Comparison of ENCODE assay signal across 1 cellular context in the genomic region with DNA sequence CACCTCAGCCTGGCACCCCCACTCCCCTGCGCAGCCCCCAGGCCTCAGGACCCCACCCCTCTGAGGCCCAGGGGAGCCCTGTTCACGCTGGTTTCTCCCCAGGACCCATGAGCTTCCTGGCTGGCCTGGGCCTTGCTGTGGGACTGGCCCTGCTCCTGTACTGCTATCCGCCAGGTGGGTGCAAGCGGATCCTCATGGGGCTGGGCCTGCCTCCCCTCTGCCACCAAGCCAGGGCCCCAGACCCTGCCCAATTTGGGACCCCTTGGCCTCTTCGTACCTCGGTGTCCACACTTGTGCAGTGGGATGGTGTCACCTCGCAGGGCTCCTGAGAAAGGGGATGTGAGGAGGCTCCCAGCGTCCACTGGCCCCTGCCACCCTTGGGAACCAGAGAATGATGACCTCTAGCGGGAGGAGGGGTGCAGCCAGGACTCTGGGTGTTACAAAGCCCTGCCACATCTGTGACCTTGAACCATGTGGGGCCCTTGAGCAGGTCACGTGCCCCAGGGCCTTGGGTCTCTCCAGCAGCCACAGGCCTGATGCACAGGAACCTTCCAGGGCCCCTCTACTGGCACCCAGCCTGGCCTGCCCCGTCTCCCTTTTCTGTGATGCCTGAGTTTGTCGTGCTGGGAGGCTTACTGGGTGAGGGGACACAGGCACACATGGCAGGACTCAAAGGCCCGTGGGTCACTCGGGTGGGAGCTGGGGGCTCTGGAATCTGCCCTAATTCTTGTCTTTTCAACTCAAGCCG.
TF ChIP-seq lines count a peak whose summit lies in the region.

No MANE protein-coding gene starts in this region.

TF ChIP-seq in HepG2, 621 proteins besides CTCF, POLR2A, EP300 and RAD21 (continued from another document and continues in another):
- TF ChIP-seq, protein P1, sequence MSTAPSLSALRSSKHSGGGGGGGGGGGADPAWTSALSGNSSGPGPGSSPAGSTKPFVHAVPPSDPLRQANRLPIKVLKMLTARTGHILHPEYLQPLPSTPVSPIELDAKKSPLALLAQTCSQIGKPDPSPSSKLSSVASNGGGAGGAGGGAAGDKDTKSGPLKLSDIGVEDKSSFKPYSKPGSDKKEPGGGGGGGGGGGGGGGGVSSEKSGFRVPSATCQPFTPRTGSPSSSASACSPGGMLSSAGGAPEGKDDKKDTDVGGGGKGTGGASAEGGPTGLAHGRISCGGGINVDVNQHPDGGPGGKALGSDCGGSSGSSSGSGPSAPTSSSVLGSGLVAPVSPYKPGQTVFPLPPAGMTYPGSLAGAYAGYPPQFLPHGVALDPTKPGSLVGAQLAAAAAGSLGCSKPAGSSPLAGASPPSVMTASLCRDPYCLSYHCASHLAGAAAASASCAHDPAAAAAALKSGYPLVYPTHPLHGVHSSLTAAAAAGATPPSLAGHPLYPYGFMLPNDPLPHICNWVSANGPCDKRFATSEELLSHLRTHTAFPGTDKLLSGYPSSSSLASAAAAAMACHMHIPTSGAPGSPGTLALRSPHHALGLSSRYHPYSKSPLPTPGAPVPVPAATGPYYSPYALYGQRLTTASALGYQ (CRISPR knock-in tag; IDR thresholded peaks at IDR 0.05) = peak; percentile 48; the same call in 1 of the 2 replicates
- TF ChIP-seq ZNF235 (CRISPR knock-in tag; IDR thresholded peaks at IDR 0.05; ENCODE audit: borderline replicate concordance) = no peak
- no peak for TF ChIP-seq CBX2 (IDR thresholded peaks at IDR 0.05; ENCODE audit: low read depth, low read length)
- TF ChIP-seq CBX2 (CRISPR knock-in tag; IDR thresholded peaks at IDR 0.05; ENCODE audit: low read depth) = no peak
- TF ChIP-seq SOX5 (CRISPR knock-in tag; IDR thresholded peaks at IDR 0.05; ENCODE audit: borderline replicate concordance) = peak; percentile 73; the same call in 1 of the 2 replicates
- TF ChIP-seq, protein P2, sequence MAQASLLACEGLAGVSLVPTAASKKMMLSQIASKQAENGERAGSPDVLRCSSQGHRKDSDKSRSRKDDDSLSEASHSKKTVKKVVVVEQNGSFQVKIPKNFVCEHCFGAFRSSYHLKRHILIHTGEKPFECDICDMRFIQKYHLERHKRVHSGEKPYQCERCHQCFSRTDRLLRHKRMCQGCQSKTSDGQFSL (CRISPR knock-in tag; IDR thresholded peaks at IDR 0.05) = no peak; the same call in 1 of the 2 replicates
- peak; percentile 72; the same call in 1 of the 2 replicates for TF ChIP-seq KDM1A (CRISPR knock-in tag; IDR thresholded peaks at IDR 0.05)
- TF ChIP-seq ZNF614 (CRISPR knock-in tag; IDR thresholded peaks at IDR 0.05; ENCODE audit: borderline replicate concordance) = peak; percentile 61; the same call in 1 of the 2 replicates
- TF ChIP-seq, protein P3, sequence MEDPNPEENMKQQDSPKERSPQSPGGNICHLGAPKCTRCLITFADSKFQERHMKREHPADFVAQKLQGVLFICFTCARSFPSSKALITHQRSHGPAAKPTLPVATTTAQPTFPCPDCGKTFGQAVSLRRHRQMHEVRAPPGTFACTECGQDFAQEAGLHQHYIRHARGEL (CRISPR knock-in tag; IDR thresholded peaks at IDR 0.05) = no peak
- TF ChIP-seq, protein P4, sequence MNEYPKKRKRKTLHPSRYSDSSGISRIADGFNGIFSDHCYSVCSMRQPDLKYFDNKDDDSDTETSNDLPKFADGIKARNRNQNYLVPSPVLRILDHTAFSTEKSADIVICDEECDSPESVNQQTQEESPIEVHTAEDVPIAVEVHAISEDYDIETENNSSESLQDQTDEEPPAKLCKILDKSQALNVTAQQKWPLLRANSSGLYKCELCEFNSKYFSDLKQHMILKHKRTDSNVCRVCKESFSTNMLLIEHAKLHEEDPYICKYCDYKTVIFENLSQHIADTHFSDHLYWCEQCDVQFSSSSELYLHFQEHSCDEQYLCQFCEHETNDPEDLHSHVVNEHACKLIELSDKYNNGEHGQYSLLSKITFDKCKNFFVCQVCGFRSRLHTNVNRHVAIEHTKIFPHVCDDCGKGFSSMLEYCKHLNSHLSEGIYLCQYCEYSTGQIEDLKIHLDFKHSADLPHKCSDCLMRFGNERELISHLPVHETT (CRISPR knock-in tag; conservative IDR thresholded peaks at IDR 0.05) = 0 out of 2 replicates have a peak, but pooled peaks have one; percentile 54
- TF ChIP-seq SMARCE1 (IDR thresholded peaks at IDR 0.05; ENCODE audit: borderline replicate concordance) = no peak
- TF ChIP-seq ZNF724P (CRISPR knock-in tag; IDR thresholded peaks at IDR 0.05; ENCODE audit: borderline replicate concordance) = 0 out of 2 replicates have a peak, but pooled peaks have one; percentile 63
- TF ChIP-seq, protein P5, sequence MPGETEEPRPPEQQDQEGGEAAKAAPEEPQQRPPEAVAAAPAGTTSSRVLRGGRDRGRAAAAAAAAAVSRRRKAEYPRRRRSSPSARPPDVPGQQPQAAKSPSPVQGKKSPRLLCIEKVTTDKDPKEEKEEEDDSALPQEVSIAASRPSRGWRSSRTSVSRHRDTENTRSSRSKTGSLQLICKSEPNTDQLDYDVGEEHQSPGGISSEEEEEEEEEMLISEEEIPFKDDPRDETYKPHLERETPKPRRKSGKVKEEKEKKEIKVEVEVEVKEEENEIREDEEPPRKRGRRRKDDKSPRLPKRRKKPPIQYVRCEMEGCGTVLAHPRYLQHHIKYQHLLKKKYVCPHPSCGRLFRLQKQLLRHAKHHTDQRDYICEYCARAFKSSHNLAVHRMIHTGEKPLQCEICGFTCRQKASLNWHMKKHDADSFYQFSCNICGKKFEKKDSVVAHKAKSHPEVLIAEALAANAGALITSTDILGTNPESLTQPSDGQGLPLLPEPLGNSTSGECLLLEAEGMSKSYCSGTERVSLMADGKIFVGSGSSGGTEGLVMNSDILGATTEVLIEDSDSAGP (CRISPR knock-in tag; IDR thresholded peaks at IDR 0.05; ENCODE audit: borderline replicate concordance) = peak; percentile 85
- TF ChIP-seq, protein P6, sequence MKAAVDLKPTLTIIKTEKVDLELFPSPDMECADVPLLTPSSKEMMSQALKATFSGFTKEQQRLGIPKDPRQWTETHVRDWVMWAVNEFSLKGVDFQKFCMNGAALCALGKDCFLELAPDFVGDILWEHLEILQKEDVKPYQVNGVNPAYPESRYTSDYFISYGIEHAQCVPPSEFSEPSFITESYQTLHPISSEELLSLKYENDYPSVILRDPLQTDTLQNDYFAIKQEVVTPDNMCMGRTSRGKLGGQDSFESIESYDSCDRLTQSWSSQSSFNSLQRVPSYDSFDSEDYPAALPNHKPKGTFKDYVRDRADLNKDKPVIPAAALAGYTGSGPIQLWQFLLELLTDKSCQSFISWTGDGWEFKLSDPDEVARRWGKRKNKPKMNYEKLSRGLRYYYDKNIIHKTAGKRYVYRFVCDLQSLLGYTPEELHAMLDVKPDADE (CRISPR knock-in tag; IDR thresholded peaks at IDR 0.05) = no peak
- TF ChIP-seq ATF7-NPFF (CRISPR knock-in tag; IDR thresholded peaks at IDR 0.05; ENCODE audit: low read depth) = peak; percentile 70; the same call in 1 of the 2 replicates
- peak; percentile 66; the same call in 1 of the 2 replicates for TF ChIP-seq NR2F2 (IDR thresholded peaks at IDR 0.05; ENCODE audit: borderline replicate concordance, low read depth)
- peak; percentile 71 for TF ChIP-seq GABPB1 (CRISPR knock-in tag; IDR thresholded peaks at IDR 0.05)
- TF ChIP-seq, protein P7, sequence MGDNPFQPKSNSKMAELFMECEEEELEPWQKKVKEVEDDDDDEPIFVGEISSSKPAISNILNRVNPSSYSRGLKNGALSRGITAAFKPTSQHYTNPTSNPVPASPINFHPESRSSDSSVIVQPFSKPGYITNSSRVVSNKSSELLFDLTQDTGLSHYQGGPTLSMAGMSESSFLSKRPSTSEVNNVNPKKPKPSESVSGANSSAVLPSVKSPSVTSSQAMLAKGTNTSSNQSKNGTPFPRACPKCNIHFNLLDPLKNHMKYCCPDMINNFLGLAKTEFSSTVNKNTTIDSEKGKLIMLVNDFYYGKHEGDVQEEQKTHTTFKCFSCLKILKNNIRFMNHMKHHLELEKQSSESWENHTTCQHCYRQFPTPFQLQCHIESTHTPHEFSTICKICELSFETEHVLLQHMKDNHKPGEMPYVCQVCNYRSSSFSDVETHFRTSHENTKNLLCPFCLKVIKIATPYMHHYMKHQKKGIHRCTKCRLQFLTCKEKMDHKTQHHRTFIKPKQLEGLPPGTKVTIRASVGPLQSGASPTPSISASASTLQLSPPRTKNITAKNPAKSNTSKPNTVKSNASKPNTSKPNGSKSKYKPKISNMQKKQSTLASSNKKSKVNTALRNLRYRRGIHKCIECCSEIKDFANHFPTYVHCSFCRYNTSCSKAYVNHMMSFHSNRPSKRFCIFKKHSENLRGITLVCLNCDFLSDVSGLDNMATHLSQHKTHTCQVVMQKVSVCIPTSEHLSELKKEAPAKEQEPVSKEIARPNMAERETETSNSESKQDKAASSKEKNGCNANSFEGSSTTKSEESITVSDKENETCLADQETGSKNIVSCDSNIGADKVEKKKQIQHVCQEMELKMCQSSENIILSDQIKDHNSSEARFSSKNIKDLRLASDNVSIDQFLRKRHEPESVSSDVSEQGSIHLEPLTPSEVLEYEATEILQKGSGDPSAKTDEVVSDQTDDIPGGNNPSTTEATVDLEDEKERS (CRISPR knock-in tag; IDR thresholded peaks at IDR 0.05) = peak; percentile 96
- TF ChIP-seq ISL2 (CRISPR knock-in tag; IDR thresholded peaks at IDR 0.05) = 0 out of 2 replicates have a peak, but pooled peaks have one; percentile 63
- TF ChIP-seq, protein P8, sequence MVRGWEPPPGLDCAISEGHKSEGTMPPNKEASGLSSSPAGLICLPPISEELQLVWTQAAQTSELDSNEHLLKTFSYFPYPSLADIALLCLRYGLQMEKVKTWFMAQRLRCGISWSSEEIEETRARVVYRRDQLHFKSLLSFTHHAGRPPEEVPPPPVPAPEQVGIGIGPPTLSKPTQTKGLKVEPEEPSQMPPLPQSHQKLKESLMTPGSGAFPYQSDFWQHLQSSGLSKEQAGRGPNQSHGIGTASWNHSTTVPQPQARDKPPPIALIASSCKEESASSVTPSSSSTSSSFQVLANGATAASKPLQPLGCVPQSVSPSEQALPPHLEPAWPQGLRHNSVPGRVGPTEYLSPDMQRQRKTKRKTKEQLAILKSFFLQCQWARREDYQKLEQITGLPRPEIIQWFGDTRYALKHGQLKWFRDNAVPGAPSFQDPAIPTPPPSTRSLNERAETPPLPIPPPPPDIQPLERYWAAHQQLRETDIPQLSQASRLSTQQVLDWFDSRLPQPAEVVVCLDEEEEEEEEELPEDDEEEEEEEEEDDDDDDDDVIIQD (CRISPR knock-in tag; IDR thresholded peaks at IDR 0.05; ENCODE audit: low read depth) = 0 out of 2 replicates have a peak, but pooled peaks have one; percentile 59
- peak; percentile 66 for TF ChIP-seq BCL6 (CRISPR knock-in tag; IDR thresholded peaks at IDR 0.05)
- peak; percentile 77 for TF ChIP-seq ZNF263 (CRISPR knock-in tag; IDR thresholded peaks at IDR 0.05)
- TF ChIP-seq ZNF282 (IDR thresholded peaks at IDR 0.05; ENCODE audit: partially characterized antibody) = no peak
- TF ChIP-seq ZNF292 (CRISPR knock-in tag; IDR thresholded peaks at IDR 0.05; ENCODE audit: borderline replicate concordance, low read depth) = peak; percentile 78; the same call in 1 of the 2 replicates
- peak; percentile 91 for TF ChIP-seq MED1 (CRISPR knock-in tag; IDR thresholded peaks at IDR 0.05)
- TF ChIP-seq ZNF773 (CRISPR knock-in tag; IDR thresholded peaks at IDR 0.05; ENCODE audit: borderline replicate concordance) = no peak
- no peak for TF ChIP-seq KLF12 (CRISPR knock-in tag; IDR thresholded peaks at IDR 0.05; ENCODE audit: borderline replicate concordance)
- TF ChIP-seq ATF7 (IDR thresholded peaks at IDR 0.05) = no peak
- TF ChIP-seq ATF7 (CRISPR knock-in tag; IDR thresholded peaks at IDR 0.05) = 0 out of 2 replicates have a peak, but pooled peaks have one; percentile 53
- TF ChIP-seq CBX5 (CRISPR knock-in tag; IDR thresholded peaks at IDR 0.05; ENCODE audit: borderline replicate concordance) = peak; percentile 73; the same call in 1 of the 2 replicates
- 0 out of 2 replicates have a peak, but pooled peaks have one; percentile 42 for TF ChIP-seq PAX8 (CRISPR knock-in tag; IDR thresholded peaks at IDR 0.05; ENCODE audit: borderline replicate concordance)
- TF ChIP-seq CBFB (CRISPR knock-in tag; IDR thresholded peaks at IDR 0.05) = peak; percentile 72; the same call in 1 of the 2 replicates
- 0 out of 2 replicates have a peak, but pooled peaks have one; percentile 62 for TF ChIP-seq BORCS8-MEF2B (CRISPR knock-in tag; IDR thresholded peaks at IDR 0.05)
- TF ChIP-seq, protein P9, sequence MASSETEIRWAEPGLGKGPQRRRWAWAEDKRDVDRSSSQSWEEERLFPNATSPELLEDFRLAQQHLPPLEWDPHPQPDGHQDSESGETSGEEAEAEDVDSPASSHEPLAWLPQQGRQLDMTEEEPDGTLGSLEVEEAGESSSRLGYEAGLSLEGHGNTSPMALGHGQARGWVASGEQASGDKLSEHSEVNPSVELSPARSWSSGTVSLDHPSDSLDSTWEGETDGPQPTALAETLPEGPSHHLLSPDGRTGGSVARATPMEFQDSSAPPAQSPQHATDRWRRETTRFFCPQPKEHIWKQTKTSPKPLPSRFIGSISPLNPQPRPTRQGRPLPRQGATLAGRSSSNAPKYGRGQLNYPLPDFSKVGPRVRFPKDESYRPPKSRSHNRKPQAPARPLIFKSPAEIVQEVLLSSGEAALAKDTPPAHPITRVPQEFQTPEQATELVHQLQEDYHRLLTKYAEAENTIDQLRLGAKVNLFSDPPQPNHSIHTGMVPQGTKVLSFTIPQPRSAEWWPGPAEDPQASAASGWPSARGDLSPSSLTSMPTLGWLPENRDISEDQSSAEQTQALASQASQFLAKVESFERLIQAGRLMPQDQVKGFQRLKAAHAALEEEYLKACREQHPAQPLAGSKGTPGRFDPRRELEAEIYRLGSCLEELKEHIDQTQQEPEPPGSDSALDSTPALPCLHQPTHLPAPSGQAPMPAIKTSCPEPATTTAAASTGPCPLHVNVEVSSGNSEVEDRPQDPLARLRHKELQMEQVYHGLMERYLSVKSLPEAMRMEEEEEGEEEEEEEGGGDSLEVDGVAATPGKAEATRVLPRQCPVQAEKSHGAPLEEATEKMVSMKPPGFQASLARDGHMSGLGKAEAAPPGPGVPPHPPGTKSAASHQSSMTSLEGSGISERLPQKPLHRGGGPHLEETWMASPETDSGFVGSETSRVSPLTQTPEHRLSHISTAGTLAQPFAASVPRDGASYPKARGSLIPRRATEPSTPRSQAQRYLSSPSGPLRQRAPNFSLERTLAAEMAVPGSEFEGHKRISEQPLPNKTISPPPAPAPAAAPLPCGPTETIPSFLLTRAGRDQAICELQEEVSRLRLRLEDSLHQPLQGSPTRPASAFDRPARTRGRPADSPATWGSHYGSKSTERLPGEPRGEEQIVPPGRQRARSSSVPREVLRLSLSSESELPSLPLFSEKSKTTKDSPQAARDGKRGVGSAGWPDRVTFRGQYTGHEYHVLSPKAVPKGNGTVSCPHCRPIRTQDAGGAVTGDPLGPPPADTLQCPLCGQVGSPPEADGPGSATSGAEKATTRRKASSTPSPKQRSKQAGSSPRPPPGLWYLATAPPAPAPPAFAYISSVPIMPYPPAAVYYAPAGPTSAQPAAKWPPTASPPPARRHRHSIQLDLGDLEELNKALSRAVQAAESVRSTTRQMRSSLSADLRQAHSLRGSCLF (CRISPR knock-in tag; IDR thresholded peaks at IDR 0.05; ENCODE audit: borderline replicate concordance) = no peak
- TF ChIP-seq ZNF572 (CRISPR knock-in tag; IDR thresholded peaks at IDR 0.05) = peak; percentile 60; the same call in 1 of the 2 replicates
- no peak for TF ChIP-seq MTA3 (CRISPR knock-in tag; IDR thresholded peaks at IDR 0.05)
- 0 out of 2 replicates have a peak, but pooled peaks have one; percentile 63 for TF ChIP-seq EED (CRISPR knock-in tag; IDR thresholded peaks at IDR 0.05)
